Comparison of ENCODE assay signal across 9 cellular contexts in genomic region chr19:7831452-7831851, GRCh38. TPM values are rescaled to one million over a fixed set of nuclear protein-coding genes. Genes with fewer than 3 reads are reported as not detected.
A peak's percentile ranks its signal among the peaks of the same experiment; 100 is the strongest.
DNase-seq lines count a peak whose midpoint lies in the region; ATAC-seq and TF ChIP-seq lines count a peak whose summit lies in the region.
"Had no signal": no experiment of that assay in that cellular context is flagged by ENCODE, and none has a peak within 500 bp of the region (broad histone marks: within the 10 kb centered on the region; RNA-seq: fewer than 3 reads in every experiment).

No MANE protein-coding gene starts in this region.

- no peak overlapping the region for H4K91ac ChIP-seq in mesenchymal stem cell (ENCODE audit: low read length)

- no peak overlapping the region for H2AFZ ChIP-seq in mesenchymal stem cell (ENCODE audit: low read depth, low read length)

- DNase-seq in BJ (ENCODE audit: low read depth) = no peak
- no peak for DNase-seq in HFFc6
- DNase-seq in astrocyte of the spinal cord (ENCODE audit: low read depth, low spot score) = no peak
- peak; percentile 68 for DNase-seq in mesenchymal stem cell
- no peak for DNase-seq in NK-92 treated with Interleukin-12 subunit alpha and Interleukin-12 subunit beta, amount 100 ng/mL, for 24 hours (lab: John Stamatoyannopoulos, UW)

- H3K27me3 ChIP-seq in BJ (ENCODE audit: control insufficient read depth, insufficient read depth, low read length) (no peaks in the 10 kb centered on the region), mesenchymal stem cell (ENCODE audit: control insufficient read depth in 1 of 2, insufficient read depth in 1 of 2, low read length in 2 of 2) (peaks cover 0 to 17% of the 10 kb centered on the region in 2 experiments), gastroesophageal sphincter (no peaks in the 10 kb centered on the region)

- 0 out of 2 replicates have a peak overlapping the region, but pooled peaks have one; percentile 39 for H3K27ac Mint-ChIP-seq in HFFc6

- 30% methylated on average over 9 of the region's 10 CpGs for WGBS in mesenchymal stem cell
- 50 to 80% methylated on average over 1 to 2 of the region's 10 CpGs for WGBS in gastroesophageal sphincter (ENCODE audit: low coverage in 1 of 2), 2 donors

- H3K4me3 ChIP-seq in BJ (ENCODE audit: low read depth, low read length) (no peak overlapping the region), astrocyte of the spinal cord (ENCODE audit: low read depth, low read length) (no peak overlapping the region), mesenchymal stem cell (ENCODE audit: insufficient read depth in 1 of 2, low read depth in 1 of 2, low read length in 2 of 2) (peak overlapping the region in 1 of 2 experiments; percentile 72), gastroesophageal sphincter (peak overlapping the region in 1 of 2 donors; percentile 96)

- no peak overlapping the region for H2BK5ac ChIP-seq in mesenchymal stem cell (ENCODE audit: low read depth, low read length, poor library complexity, severe bottlenecking)

- H2BK15ac ChIP-seq in mesenchymal stem cell (ENCODE audit: low read depth, poor library complexity, severe bottlenecking) = no peak overlapping the region

- POLR2A ChIA-PET in BJ (lab: Charles Lee) = no interaction called here

- CTCF ChIA-PET in BJ (lab: Yijun Ruan, JAX) = interaction anchor here (0.6 to 2.9 kb wide), 6 partner anchors 22 to 477 kb away, joined by 3 to 13 read pairs (median 4); partner anchors contain the start of gene TRAPPC5

- in situ Hi-C loops in astrocyte of the spinal cord (cut with HindIII; ENCODE audit: low sequenced_read_pairs) = no loop called here

- TF ChIP-seq EP300 in gastroesophageal sphincter (IDR thresholded peaks at IDR 0.05) = no peak

- H3K9ac ChIP-seq in mesenchymal stem cell (ENCODE audit: low read length) = peak overlapping the region; percentile 61

- H3K27me3 Mint-ChIP-seq in HFFc6 (ENCODE audit: insufficient read depth) = peaks cover 6% of the 10 kb centered on the region

- H3K27ac ChIP-seq in mesenchymal stem cell (ENCODE audit: low read length, poor library complexity, severe bottlenecking) (no peak overlapping the region), gastroesophageal sphincter (peak overlapping the region in 1 of 4 donors; percentile 36)

- no peaks in the 10 kb centered on the region for H3K9me3 Mint-ChIP-seq in HFFc6

- H2AK5ac ChIP-seq in mesenchymal stem cell (ENCODE audit: low read length, severe bottlenecking) = no peak overlapping the region

- no peak overlapping the region for H4K8ac ChIP-seq in mesenchymal stem cell (ENCODE audit: low read length)

- no peak for TF ChIP-seq POLR2A in gastroesophageal sphincter (IDR thresholded peaks at IDR 0.05)

- H3K4ac ChIP-seq in mesenchymal stem cell (ENCODE audit: low read depth in 1 of 2, low read length in 2 of 2) = no peak overlapping the region

- H3K4me2 ChIP-seq in mesenchymal stem cell (ENCODE audit: low read length, poor library complexity, severe bottlenecking) = peak overlapping the region; percentile 47

- H3K4me1 Mint-ChIP-seq in HFFc6 (ENCODE audit: low read depth) = peaks cover 39% of the 10 kb centered on the region

- H3K36me3 ChIP-seq in BJ (ENCODE audit: control insufficient read depth, insufficient read depth, low read length) (no peaks in the 10 kb centered on the region), mesenchymal stem cell (ENCODE audit: control insufficient read depth in 1 of 2, insufficient read depth in 2 of 2, low read depth in 1 of 2, low read length in 2 of 2) (peaks cover 0 to 5% of the 10 kb centered on the region in 2 experiments), gastroesophageal sphincter (no peaks in the 10 kb centered on the region)

- TF ChIP-seq CTCF in BJ (IDR thresholded peaks at IDR 0.05; ENCODE audit: insufficient read depth, low read depth, low read length) = peak; percentile 23; the same call in 1 of the 2 replicates
- peak; percentile 55 for TF ChIP-seq CTCF in HFFc6 (IDR thresholded peaks at IDR 0.05)
- peak; percentile 46 for TF ChIP-seq CTCF in astrocyte of the spinal cord (IDR thresholded peaks at IDR 0.05; ENCODE audit: low read depth, low read length)
- TF ChIP-seq CTCF in gastroesophageal sphincter (IDR thresholded peaks at IDR 0.05) = peak in 1 of 4 experiments; percentile 10

- H3K36me3 Mint-ChIP-seq in HFFc6 (ENCODE audit: low read depth) = no peaks in the 10 kb centered on the region

- H3K9me3 ChIP-seq in mesenchymal stem cell (ENCODE audit: control insufficient read depth, low read length) = no peaks in the 10 kb centered on the region
- H3K9me3 ChIP-seq in gastroesophageal sphincter = no peaks in the 10 kb centered on the region

- H3K4me1 ChIP-seq in mesenchymal stem cell (ENCODE audit: control insufficient read depth, insufficient read depth, low read depth, low read length) = peaks cover 27% of the 10 kb centered on the region
- peaks cover 0 to 42% (median 14%) of the 10 kb centered on the region in 3 donors for H3K4me1 ChIP-seq in gastroesophageal sphincter

- H3K4me3 Mint-ChIP-seq in HFFc6 = peak overlapping the region; percentile 80

- H3K79me1 ChIP-seq in mesenchymal stem cell (replicated peaks; ENCODE audit: low read length, poor library complexity, severe bottlenecking) = peaks cover 25% of the 10 kb centered on the region

- no peak overlapping the region for H2BK120ac ChIP-seq in mesenchymal stem cell (ENCODE audit: low read depth, low read length)

- ATAC-seq in GM21360 (IDR thresholded peaks at IDR 0.05; ENCODE audit: unreplicated experiment) = no peak
- no peak for ATAC-seq in GM18867 (IDR thresholded peaks at IDR 0.05; ENCODE audit: unreplicated experiment)
- no peak for ATAC-seq in gastroesophageal sphincter

- peak overlapping the region in 1 of 2 experiments; percentile 18 for H2BK12ac ChIP-seq in mesenchymal stem cell (ENCODE audit: low read length in 2 of 2)

- no peak overlapping the region for H3K23ac ChIP-seq in mesenchymal stem cell (ENCODE audit: low read length in 2 of 2)

- H3K18ac ChIP-seq in mesenchymal stem cell (ENCODE audit: low read depth in 1 of 2, low read length in 2 of 2) = no peak overlapping the region

- no peak overlapping the region for H3K14ac ChIP-seq in mesenchymal stem cell (ENCODE audit: low read length in 2 of 2)

RNA-seq across cellular contexts. Expression of gene EVI5L, which starts 1.4 kb away (rescaled TPM):
- polyA plus RNA-seq in BJ (2011; rRNA removed) = 8.1 and 11.7 TPM in 2 replicates
- 10.1 and 12.7 TPM in 2 replicates for polyA minus RNA-seq in BJ (2011; rRNA and poly(A)+ RNA removed)
- 10 to 100 TPM; 26.4 to 33.0 (median 27.7) TPM for total RNA-seq in HFFc6 (2021; fragmentation: NEBNext Ultra II Directional; extraction: Animal tissue kit (Norgen Biotek cat#: 25700))
- 13.3 TPM for polyA plus RNA-seq in mesenchymal stem cell (2013, experiment 1 of 2)
- polyA plus RNA-seq in mesenchymal stem cell (2013, experiment 2 of 2) = 13.1 TPM
- 10 to 100 TPM; 17.3 to 46.3 (median 22.2) TPM for total RNA-seq in gastroesophageal sphincter

RNA-seq across cellular contexts. Expression of gene PRR36, which starts 42.7 kb away (rescaled TPM):
- not detected in 2 replicates for polyA plus RNA-seq in BJ (2011; rRNA removed)
- polyA minus RNA-seq in BJ (2011; rRNA and poly(A)+ RNA removed) = not detected in 2 replicates
- under 1 TPM in 4 of 6 experiments, not detected in 2; 0.05 to 0.18 (median 0.09) TPM for total RNA-seq in HFFc6 (2021; fragmentation: NEBNext Ultra II Directional; extraction: Animal tissue kit (Norgen Biotek cat#: 25700))
- 0.32 TPM for polyA plus RNA-seq in mesenchymal stem cell (2013, experiment 1 of 2)
- 0.25 TPM for polyA plus RNA-seq in mesenchymal stem cell (2013, experiment 2 of 2)
- total RNA-seq in gastroesophageal sphincter = not detected
- total RNA-seq: glomerular endothelial cell had no signal

RNA-seq across cellular contexts. Expression of gene LRRC8E, which starts 56.9 kb away (rescaled TPM):
- 6.0 and 8.6 TPM in 2 replicates for polyA plus RNA-seq in BJ (2011; rRNA removed)
- 4.9 and 8.3 TPM in 2 replicates for polyA minus RNA-seq in BJ (2011; rRNA and poly(A)+ RNA removed)
- total RNA-seq in HFFc6 (2021; fragmentation: NEBNext Ultra II Directional; extraction: Animal tissue kit (Norgen Biotek cat#: 25700)) = 1 to 10 TPM; 4.9 to 7.3 (median 6.1) TPM
- 3.7 TPM for polyA plus RNA-seq in mesenchymal stem cell (2013, experiment 1 of 2)
- 4.0 TPM for polyA plus RNA-seq in mesenchymal stem cell (2013, experiment 2 of 2)
- under 1 TPM; 0.13 to 0.32 (median 0.29) TPM for total RNA-seq in gastroesophageal sphincter

Comparison
In these comparisons a context has a peak if more than half of its experiments do, and no peak if none do; other contexts are left out.
1. RNA of gene LRRC8E, which starts 56.9 kb away (total RNA-seq): 4.9 to 7.3 TPM in HFFc6; 0.13 to 0.32 TPM in gastroesophageal sphincter; every median in the first group is over 4 times any median in the second.